ENCODE assay signal across 8 cellular contexts in the genomic region with DNA sequence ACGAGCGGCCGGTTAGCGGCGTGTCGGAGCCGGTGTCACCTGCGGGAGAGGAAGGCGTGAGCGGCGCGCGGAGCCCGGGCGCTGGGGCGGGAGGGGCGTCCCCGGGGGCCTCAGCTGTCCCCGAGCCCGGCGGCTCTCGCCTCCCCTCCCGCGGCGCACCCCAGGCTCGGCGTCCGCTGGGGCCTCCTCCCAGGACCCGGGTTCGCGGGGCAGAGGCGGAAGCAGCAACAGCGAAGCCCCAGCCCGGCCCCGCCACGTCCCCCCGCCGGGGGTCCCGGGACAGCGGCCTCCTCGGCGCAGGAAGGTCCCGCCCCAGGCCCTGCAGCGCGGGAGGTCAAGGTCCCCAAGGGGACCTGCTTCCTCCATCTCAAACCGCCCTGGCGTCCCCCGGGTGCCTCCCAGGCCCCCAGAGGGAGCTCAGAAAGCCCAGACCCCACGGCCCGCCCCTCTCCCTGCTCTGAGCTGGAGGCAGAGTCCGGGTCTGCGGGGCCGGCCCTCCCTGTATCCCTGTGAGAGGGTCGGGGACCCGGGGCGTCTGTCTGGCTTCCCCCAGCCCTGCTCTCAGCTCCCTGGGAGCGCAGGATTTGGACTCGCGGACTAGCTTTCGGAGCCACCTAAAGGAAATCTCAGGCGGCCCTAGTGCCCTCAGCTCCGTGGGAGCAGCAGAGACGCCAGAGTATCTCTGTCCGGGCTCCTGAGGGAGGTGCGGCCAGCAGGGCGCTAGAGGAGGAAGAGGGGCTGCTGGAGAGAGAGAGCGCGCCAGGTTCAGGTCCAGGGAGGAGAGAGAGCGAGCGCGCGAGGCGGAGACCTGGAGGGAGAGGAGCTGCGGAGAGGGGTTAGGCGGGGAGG. TPM values are rescaled to one million over a fixed set of nuclear protein-coding genes. Genes with fewer than 3 reads are reported as not detected.
DNase-seq lines count a peak whose midpoint lies in the region; ATAC-seq and TF ChIP-seq lines count a peak whose summit lies in the region.

No MANE protein-coding gene starts in this region.

- H3K14ac ChIP-seq in IMR-90 (replicated peaks; ENCODE audit: low read depth, low read length): no peak overlapping the region

- peak; percentile 75 for DNase-seq in GM10266 (ENCODE audit: extremely low spot score)
- peak; percentile 34 for DNase-seq in IMR-90
- DNase-seq in T-helper 2 cell treated with Interferon-gamma antibody and Interleukin-4, amounts not matched to agents 5 μg/mL and 100 μg/mL, for 36 hours (ENCODE audit: low spot score): peak; percentile 22
- DNase-seq in dorsolateral prefrontal cortex: peak in 4 of 10 donors; percentile 21 to 50 (median 37)
- peak in 1 of 2 donors; percentile 87 for DNase-seq in lower leg skin (ENCODE audit: low spot score in 2 of 2)
- peak; percentile 35 for DNase-seq in stimulated activated naive CD8-positive, alpha-beta T cell treated with anti-CD3 and anti-CD28 coated beads, Interleukin-15, Interleukin-2, amounts not matched to agents 100 U/mL and 50 U/mL, for 24 hours
- no peak for DNase-seq in cortex of kidney (lab: John Stamatoyannopoulos, UW)

- peaks cover 4% of the 10 kb centered on the region for H3K9me1 ChIP-seq in IMR-90 (ENCODE audit: insufficient read depth, low read length)

- TF ChIP-seq POLR2A in IMR-90 (IDR thresholded peaks at IDR 0.05; ENCODE audit: low read depth, low read length): no peak
- TF ChIP-seq POLR2A in lower leg skin (IDR thresholded peaks at IDR 0.05): no peak

- TF ChIP-seq RAD21 in IMR-90 (IDR thresholded peaks at IDR 0.05; ENCODE audit: low read length): no peak

- no peak overlapping the region for H3K56ac ChIP-seq in IMR-90 (ENCODE audit: extremely low read depth, insufficient read depth, low read length)

- in situ Hi-C loops in IMR-90 (cut with MboI; ENCODE audit: low sequenced_read_pairs): no loop called here

- no peak overlapping the region for H2BK15ac ChIP-seq in IMR-90 (ENCODE audit: low read depth, low read length)

- peaks cover 15 to 33% of the 10 kb centered on the region in 2 experiments for H3K79me1 ChIP-seq in IMR-90 (ENCODE audit: low read depth in 1 of 2, low read length in 2 of 2)

- peaks cover 14% of the 10 kb centered on the region for H3K4me1 Mint-ChIP-seq in T-helper 2 cell treated with Interferon-gamma antibody and Interleukin-4, amounts not matched to agents 5 μg/mL and 100 μg/mL, for 36 hours (ENCODE audit: low read depth)

- H2BK20ac ChIP-seq in IMR-90 (ENCODE audit: low read depth, low read length): no peak overlapping the region

- peaks cover 9% of the 10 kb centered on the region for H3K27me3 Mint-ChIP-seq in T-helper 2 cell treated with Interferon-gamma antibody and Interleukin-4, amounts not matched to agents 5 μg/mL and 100 μg/mL, for 36 hours (ENCODE audit: low read depth)

- 0% methylated on average over 15 of the region's 75 CpGs; no CpG with 5 or more reads in 1 of the 2 experiments for WGBS in IMR-90 (ENCODE audit: extremely low coverage in 2 of 2, insufficient read length in 1 of 2), 2 experiments
- WGBS in lower leg skin, 2 donors: 0 to 1% methylated on average over 15 to 29 of the region's 75 CpGs

- H3K9me3 ChIP-seq in IMR-90 (ENCODE audit: control insufficient read depth, insufficient read depth, low read length): no peaks in the 10 kb centered on the region

- H2AFZ ChIP-seq in IMR-90 (replicated peaks; ENCODE audit: low read length, poor library complexity): peak overlapping the region; percentile 89

- no peak overlapping the region for H3K18ac ChIP-seq in IMR-90 (ENCODE audit: low read depth, low read length)

- H2BK5ac ChIP-seq in IMR-90 (ENCODE audit: low read depth, low read length, poor library complexity, severe bottlenecking): peak overlapping the region; percentile 36

- POLR2A ChIA-PET in IMR-90 (lab: Charles Lee; ENCODE audit: unreplicated experiment): interaction anchor here (0.6 kb wide), 1 partner anchor 317 kb away, joined by 4 read pairs; no protein-coding TSS in a partner anchor

- peak overlapping the region; percentile 64 for H3K4ac ChIP-seq in IMR-90 (ENCODE audit: low read depth, low read length)

- H4K8ac ChIP-seq in IMR-90 (ENCODE audit: low read depth in 2 of 2, low read length in 2 of 2): no peak overlapping the region; a peak in 1 of 4 replicates

- H3K27ac ChIP-seq in IMR-90 (ENCODE audit: insufficient read depth, low read length) (peak overlapping the region; percentile 52; the same call in 1 of the 2 replicates), dorsolateral prefrontal cortex (peak overlapping the region in 42 of 59 donors; percentile 1 to 86 (median 62))

- CTCF ChIA-PET in IMR-90 (lab: Yijun Ruan, JAX): no interaction called here

- H2AK5ac ChIP-seq in IMR-90 (ENCODE audit: low read depth, low read length): no peak overlapping the region; the same call in 1 of the 2 replicates

- no peaks in the 10 kb centered on the region for H3K9me3 Mint-ChIP-seq in T-helper 2 cell treated with Interferon-gamma antibody and Interleukin-4, amounts not matched to agents 5 μg/mL and 100 μg/mL, for 36 hours

- H4K5ac ChIP-seq in IMR-90 (ENCODE audit: low read depth, low read length): no peak overlapping the region

- H3K4me2 ChIP-seq in IMR-90 (ENCODE audit: low read depth, low read length): peak overlapping the region; percentile 78

- no peak overlapping the region for H2BK120ac ChIP-seq in IMR-90 (ENCODE audit: low read depth, low read length)

- no TSS peak for BruUV-seq in IMR-90 (replicated peaks; lab: Mats Ljungman, UMichigan)

- H3K9ac ChIP-seq in IMR-90 (ENCODE audit: low read depth, low read length): peak overlapping the region; percentile 49

- no peak overlapping the region; the same call in 1 of the 2 replicates for H4K91ac ChIP-seq in IMR-90 (ENCODE audit: insufficient read depth, low read depth, low read length)

- H3K27me3 ChIP-seq in IMR-90 (ENCODE audit: control insufficient read depth, insufficient read depth, low read length): no peaks in the 10 kb centered on the region
- peaks cover 0 to 39% (median 0%) of the 10 kb centered on the region in 45 donors for H3K27me3 ChIP-seq in dorsolateral prefrontal cortex

- H3K4me3 Mint-ChIP-seq in T-helper 2 cell treated with Interferon-gamma antibody and Interleukin-4, amounts not matched to agents 5 μg/mL and 100 μg/mL, for 36 hours: peak overlapping the region; percentile 88

- no peak for TF ChIP-seq CTCF in GM10266 (IDR thresholded peaks at IDR 0.05; ENCODE audit: control insufficient read depth, insufficient read depth, low read depth, missing control alignments)
- TF ChIP-seq CTCF in IMR-90 (conservative IDR thresholded peaks at IDR 0.05; ENCODE audit: low read depth, low read length): no peak
- TF ChIP-seq CTCF in dorsolateral prefrontal cortex (IDR thresholded peaks at IDR 0.05 in 54 of 56, conservative IDR thresholded peaks at IDR 0.05 in 2 of 56; ENCODE audit: low read depth in 1 of 56, partially characterized antibody in 56 of 56): no peak
- TF ChIP-seq CTCF in lower leg skin (IDR thresholded peaks at IDR 0.05): no peak

- ATAC-seq in GM21786 (IDR thresholded peaks at IDR 0.05; ENCODE audit: unreplicated experiment) (peak; percentile 33), IMR-90 (ENCODE audit: low read depth) (peak; percentile 41)
- peak; percentile 36 for ATAC-seq in stimulated activated naive CD8-positive, alpha-beta T cell treated with anti-CD3 and anti-CD28 coated beads, Interleukin-15, Interleukin-2, amounts not matched to agents 100 U/mL and 50 U/mL, for 24 hours

- peaks cover 16% of the 10 kb centered on the region for H3K36me3 Mint-ChIP-seq in T-helper 2 cell treated with Interferon-gamma antibody and Interleukin-4, amounts not matched to agents 5 μg/mL and 100 μg/mL, for 36 hours (ENCODE audit: low read depth)

- peaks cover 12% of the 10 kb centered on the region for H3K36me3 ChIP-seq in IMR-90 (ENCODE audit: control insufficient read depth, insufficient read depth, low read length)

- dilution Hi-C loops in IMR-90 (cut with HindIII; ENCODE audit: low sequenced_read_pairs, unreplicated experiment): no loop called here

- peak overlapping the region; percentile 25 for H3K23ac ChIP-seq in IMR-90 (ENCODE audit: low read depth, low read length)

- peak overlapping the region; percentile 79 for H3K4me3 ChIP-seq in IMR-90 (ENCODE audit: insufficient read depth, low read depth, low read length)
- H3K4me3 ChIP-seq in dorsolateral prefrontal cortex: peak overlapping the region; percentile 62 to 99 (median 87)
- H3K4me3 ChIP-seq in lower leg skin (ENCODE audit: low read depth, poor library complexity, severe bottlenecking): peak overlapping the region; percentile 61

- H4K20me1 ChIP-seq in IMR-90 (ENCODE audit: insufficient read depth, low read length): peaks cover 4% of the 10 kb centered on the region; the same call in 1 of the 2 replicates

- peaks cover 7% of the 10 kb centered on the region; the same call in 1 of the 2 replicates for H3K4me1 ChIP-seq in IMR-90 (ENCODE audit: control insufficient read depth, insufficient read depth, low read length)

- peak overlapping the region; percentile 94 for H2AK9ac ChIP-seq in IMR-90 (replicated peaks; ENCODE audit: low read depth, low read length, poor library complexity)

- H3K27ac Mint-ChIP-seq in T-helper 2 cell treated with Interferon-gamma antibody and Interleukin-4, amounts not matched to agents 5 μg/mL and 100 μg/mL, for 36 hours: no peak overlapping the region

- intact Hi-C loops in IMR-90 (cut with micrococcal nuclease): loop anchor here (10.0 kb wide), 1 partner anchor 431 kb away; no protein-coding TSS in a partner anchor
- intact Hi-C loops in dorsolateral prefrontal cortex (cut with DNase I): loop anchor here (2.0 to 10.0 kb wide), 7 partner anchors 25 to 871 kb away; partner anchors contain the start of genes BRD9 (in 2 of the 2), CEP72 (in 2 of the 2), TRIP13 (in 2 of the 2) and CLPTM1L (in 1 of the 2)
- intact Hi-C loops in lower leg skin (cut with DNase I; ENCODE audit: low total_unique reads): no loop called here

RNA-seq across cellular contexts. Expression of gene EXOC3, which starts 30.6 kb away (rescaled TPM):
- total RNA-seq in IMR-90 (2012; rRNA removed): 47.5 and 50.8 TPM in 2 replicates
- 34.0 and 35.1 TPM in 2 replicates for polyA plus RNA-seq in IMR-90 (2012; rRNA removed)
- polyA plus RNA-seq in IMR-90 (2012; cell fraction: cytosol; rRNA removed): 15.1 and 18.7 TPM in 2 replicates
- 108 and 144 TPM in 2 replicates for polyA plus RNA-seq in IMR-90 (2012; cell fraction: nucleus; rRNA removed; ENCODE audit: low replicate concordance)
- 100 to 1,000 TPM in 4 of 120 experiments, 10 to 100 TPM in 116; 50.6 to 107 (median 77.8) TPM for total RNA-seq in dorsolateral prefrontal cortex
- 10 to 100 TPM; 49.5 to 87.5 (median 59.0) TPM for total RNA-seq in lower leg skin

RNA-seq across cellular contexts. Expression of gene SLC9A3, which starts 50.7 kb away (rescaled TPM):
- total RNA-seq in IMR-90 (2012; rRNA removed) (0.56 and 0.72 TPM in 2 replicates), dorsolateral prefrontal cortex (1 to 10 TPM in 101 of 120 experiments, under 1 TPM in 19; 0.63 to 2.5 (median 1.4) TPM), lower leg skin (1 to 10 TPM; 4.8 to 7.1 (median 5.8) TPM)
- 1.3 and 1.5 TPM in 2 replicates for polyA plus RNA-seq in IMR-90 (2012; rRNA removed)
- polyA plus RNA-seq in IMR-90 (2012; cell fraction: cytosol; rRNA removed): 1.0 and 1.8 TPM in 2 replicates
- 2.0 and 2.3 TPM in 2 replicates for polyA plus RNA-seq in IMR-90 (2012; cell fraction: nucleus; rRNA removed; ENCODE audit: low replicate concordance)
